Comparison of ENCODE assay signal across 16 cellular contexts in the genomic region with DNA sequence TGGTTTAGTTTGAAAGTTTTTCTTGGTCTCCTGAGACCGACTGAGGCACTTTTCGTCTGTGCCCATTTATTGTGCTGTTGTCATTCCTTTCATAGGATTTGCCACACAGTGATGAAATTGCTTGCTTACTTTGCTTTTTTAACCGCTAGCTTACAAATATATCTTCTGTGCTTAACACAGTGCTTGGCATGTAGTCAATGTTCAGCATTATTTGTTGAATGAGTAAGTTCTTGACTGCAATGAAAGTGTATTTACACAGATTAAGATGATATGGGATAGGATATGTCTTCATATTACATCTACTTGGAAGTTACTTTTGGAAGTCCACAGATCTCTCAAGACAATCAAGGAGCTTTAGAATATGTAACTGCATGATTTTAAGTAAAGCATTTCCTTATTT.
"Had no signal": no experiment of that assay in that cellular context is flagged by ENCODE, and none has a peak within 500 bp of the region (broad histone marks: within the 10 kb centered on the region; RNA-seq: fewer than 3 reads in every experiment).

No MANE protein-coding gene starts in this region.

- H3K4me3 Mint-ChIP-seq: dendritic cell treated with granulocyte-macrophage colony-stimulating factor and Interleukin-4, amounts not matched to agents 40 ng/mL and 50 ng/mL, for 4 days; naive thymus-derived CD4-positive, alpha-beta T cell; nephron progenitor cell had no signal

- H3K27me3 Mint-ChIP-seq: dendritic cell treated with granulocyte-macrophage colony-stimulating factor and Interleukin-4, amounts not matched to agents 40 ng/mL and 50 ng/mL, for 4 days had no signal

- H3K36me3 ChIP-seq: sigmoid colon, stomach, thoracic aorta, transverse colon had no signal

- DNase-seq: erythroblast; foreskin keratinocyte; kidney glomerular epithelial cell; naive thymus-derived CD4-positive, alpha-beta T cell; nephron progenitor cell; sigmoid colon; stimulated activated naive CD4-positive, alpha-beta T cell; stomach; substantia nigra; transverse colon had no signal

- H3K4me1 Mint-ChIP-seq: naive thymus-derived CD4-positive, alpha-beta T cell; nephron progenitor cell had no signal

- H3K27me3 ChIP-seq: foreskin keratinocyte, sigmoid colon, stomach, transverse colon had no signal

- H3K4me1 ChIP-seq: foreskin keratinocyte, parathyroid adenoma, sigmoid colon, stomach, transverse colon had no signal

- FAIRE-seq: colon, islet of Langerhans had no signal

- H3K27ac ChIP-seq: foreskin keratinocyte, parathyroid adenoma, sigmoid colon, skin epidermis, stomach, thoracic aorta, transverse colon had no signal

- H3K36me3 Mint-ChIP-seq: naive thymus-derived CD4-positive, alpha-beta T cell had no signal

- H3K79me2 ChIP-seq: parathyroid adenoma had no signal

- ATAC-seq: foreskin keratinocyte; naive thymus-derived CD4-positive, alpha-beta T cell had no signal

- H3K9ac ChIP-seq: parathyroid adenoma had no signal

- H2AFZ ChIP-seq: parathyroid adenoma had no signal

- H3K9me3 Mint-ChIP-seq: dendritic cell treated with granulocyte-macrophage colony-stimulating factor and Interleukin-4, amounts not matched to agents 40 ng/mL and 50 ng/mL, for 4 days; nephron progenitor cell had no signal

- H3K9me3 ChIP-seq: sigmoid colon, stomach, thoracic aorta, transverse colon had no signal

- H3K27ac Mint-ChIP-seq: dendritic cell treated with granulocyte-macrophage colony-stimulating factor and Interleukin-4, amounts not matched to agents 40 ng/mL and 50 ng/mL, for 4 days; naive thymus-derived CD4-positive, alpha-beta T cell; nephron progenitor cell had no signal

- H3K4me3 ChIP-seq: sigmoid colon, skin epidermis, stomach, thoracic aorta, transverse colon had no signal
